In genomic region chr12:46071335-46071734, GRCh38 we compare ENCODE assay signal across 1 cellular context.
TF ChIP-seq lines count a peak whose summit lies in the region.

No MANE protein-coding gene starts in this region.

TF ChIP-seq in IMR-90, 13 proteins besides CTCF, POLR2A, EP300 and RAD21 (continued from another document):
- TF ChIP-seq FOS (IDR thresholded peaks at IDR 0.05; ENCODE audit: low read depth, low read length) (no peak), ELK1 (IDR thresholded peaks at IDR 0.05; ENCODE audit: borderline replicate concordance, low read depth, low read length) (no peak), CEBPB (IDR thresholded peaks at IDR 0.05; ENCODE audit: low read depth, low read length) (no peak), USF2 (IDR thresholded peaks at IDR 0.05; ENCODE audit: low read depth, low read length) (no peak), CHD1 (IDR thresholded peaks at IDR 0.05; ENCODE audit: low read depth, low read length) (no peak), SMC3 (IDR thresholded peaks at IDR 0.05; ENCODE audit: low read depth, low read length) (no peak)
TF ChIP-seq in IMR-90: peak in this region for 0.
